Comparison of ENCODE assay signal across 15 cellular contexts in genomic region chr15:101013151-101013550, GRCh38.
"Had no signal": no experiment of that assay in that cellular context is flagged by ENCODE, and none has a peak within 500 bp of the region (broad histone marks: within the 10 kb centered on the region; RNA-seq: fewer than 3 reads in every experiment).

No MANE protein-coding gene starts in this region.

- ATAC-seq: psoas muscle; stimulated activated naive CD8-positive, alpha-beta T cell treated with anti-CD3 and anti-CD28 coated beads, Interleukin-15, amount 100 ng/mL, for 72 hours; T-cell had no signal

- H3K27me3 ChIP-seq: esophagus squamous epithelium, vagina had no signal

- H3K4me3 Mint-ChIP-seq: activated naive CD8-positive, alpha-beta T cell; activated T-cell treated with anti-CD3 and anti-CD28 coated beads, Interleukin-2, amount 50 U/mL, for 24 hours; stimulated activated naive CD8-positive, alpha-beta T cell treated with anti-CD3 and anti-CD28 coated beads, Interleukin-15, amount 100 ng/mL, for 72 hours; T-cell had no signal

- H3K27ac ChIP-seq: esophagus squamous epithelium, psoas muscle, SK-N-MC, vagina had no signal

- H3K9me3 ChIP-seq: esophagus squamous epithelium, psoas muscle, vagina had no signal

- DNase-seq: activated CD4-positive, alpha-beta T cell treated with anti-CD3 and anti-CD28 coated beads for 1 hour; activated gamma-delta T cell; activated T-cell treated with anti-CD3 and anti-CD28 coated beads, Interleukin-2, amount 50 U/mL, for 24 hours; amygdala; esophagus squamous epithelium; foreskin fibroblast; occipital lobe; psoas muscle; stimulated activated CD4-positive, alpha-beta T cell treated with anti-CD3 and anti-CD28 coated beads, Interleukin-4, amount 100 ng/mL, for 1 hour; stimulated activated naive CD8-positive, alpha-beta T cell treated with anti-CD3 and anti-CD28 coated beads, Interleukin-15, amount 100 ng/mL, for 72 hours; T1000 had no signal

- H3K27me3 Mint-ChIP-seq: activated naive CD8-positive, alpha-beta T cell had no signal

- H3K4me1 ChIP-seq: psoas muscle had no signal

- H3K9me3 Mint-ChIP-seq: activated T-cell treated with anti-CD3 and anti-CD28 coated beads, Interleukin-2, amount 50 U/mL, for 24 hours; stimulated activated naive CD8-positive, alpha-beta T cell treated with anti-CD3 and anti-CD28 coated beads, Interleukin-15, amount 100 ng/mL, for 72 hours; T-cell had no signal

- H3K4me3 ChIP-seq: esophagus squamous epithelium, psoas muscle, SK-N-MC, vagina had no signal

- H3K27ac Mint-ChIP-seq: activated naive CD8-positive, alpha-beta T cell; activated T-cell treated with anti-CD3 and anti-CD28 coated beads, Interleukin-2, amount 50 U/mL, for 24 hours; stimulated activated naive CD8-positive, alpha-beta T cell treated with anti-CD3 and anti-CD28 coated beads, Interleukin-15, amount 100 ng/mL, for 72 hours; T-cell had no signal

- H3K36me3 Mint-ChIP-seq: activated naive CD8-positive, alpha-beta T cell; T-cell had no signal
